In genomic region chr9:135501261-135502167, GRCh38 we compare ENCODE assay signal across 1 cellular context.
TF ChIP-seq lines count a peak whose summit lies in the region.

No MANE protein-coding gene starts in this region.

TF ChIP-seq in GM12878, 131 proteins besides CTCF, POLR2A, EP300 and RAD21:
- TF ChIP-seq SIN3A (IDR thresholded peaks at IDR 0.05; ENCODE audit: low read depth, low read length), result 0 out of 2 replicates have a peak, but pooled peaks have one; percentile 21
- 0 out of 2 replicates have a peak, but pooled peaks have one; percentile 0 for TF ChIP-seq GATAD2B (conservative IDR thresholded peaks at IDR 0.05; ENCODE audit: low read depth)
- TF ChIP-seq CHD2 (IDR thresholded peaks at IDR 0.05; ENCODE audit: borderline replicate concordance, low read depth, low read length), result no peak
